Comparison of ENCODE assay signal across 1 cellular context in the genomic region with DNA sequence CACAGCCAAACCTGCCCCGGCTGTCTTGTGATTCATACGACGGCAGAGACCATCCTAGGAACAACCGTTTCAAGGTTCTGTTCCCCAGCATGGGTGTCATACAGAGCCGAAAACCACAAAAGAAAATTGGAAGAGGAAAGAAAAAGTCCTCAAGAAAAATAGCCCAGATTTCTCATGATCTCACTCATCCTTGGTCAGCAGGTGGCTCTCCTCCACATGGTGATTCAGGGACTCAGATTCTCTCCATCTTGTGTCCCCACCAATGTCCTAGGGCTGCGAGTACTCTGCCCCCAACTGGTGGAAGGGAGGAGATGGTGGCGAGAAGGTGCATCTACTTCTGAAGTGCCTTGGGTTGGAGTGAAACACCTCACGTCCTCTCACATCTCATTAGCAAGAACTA.
TF ChIP-seq lines count a peak whose summit lies in the region.

No MANE protein-coding gene starts in this region.

TF ChIP-seq in GM23338, 12 proteins besides CTCF, POLR2A, EP300 and RAD21 (continued from another document):
- TF ChIP-seq, protein P1, sequence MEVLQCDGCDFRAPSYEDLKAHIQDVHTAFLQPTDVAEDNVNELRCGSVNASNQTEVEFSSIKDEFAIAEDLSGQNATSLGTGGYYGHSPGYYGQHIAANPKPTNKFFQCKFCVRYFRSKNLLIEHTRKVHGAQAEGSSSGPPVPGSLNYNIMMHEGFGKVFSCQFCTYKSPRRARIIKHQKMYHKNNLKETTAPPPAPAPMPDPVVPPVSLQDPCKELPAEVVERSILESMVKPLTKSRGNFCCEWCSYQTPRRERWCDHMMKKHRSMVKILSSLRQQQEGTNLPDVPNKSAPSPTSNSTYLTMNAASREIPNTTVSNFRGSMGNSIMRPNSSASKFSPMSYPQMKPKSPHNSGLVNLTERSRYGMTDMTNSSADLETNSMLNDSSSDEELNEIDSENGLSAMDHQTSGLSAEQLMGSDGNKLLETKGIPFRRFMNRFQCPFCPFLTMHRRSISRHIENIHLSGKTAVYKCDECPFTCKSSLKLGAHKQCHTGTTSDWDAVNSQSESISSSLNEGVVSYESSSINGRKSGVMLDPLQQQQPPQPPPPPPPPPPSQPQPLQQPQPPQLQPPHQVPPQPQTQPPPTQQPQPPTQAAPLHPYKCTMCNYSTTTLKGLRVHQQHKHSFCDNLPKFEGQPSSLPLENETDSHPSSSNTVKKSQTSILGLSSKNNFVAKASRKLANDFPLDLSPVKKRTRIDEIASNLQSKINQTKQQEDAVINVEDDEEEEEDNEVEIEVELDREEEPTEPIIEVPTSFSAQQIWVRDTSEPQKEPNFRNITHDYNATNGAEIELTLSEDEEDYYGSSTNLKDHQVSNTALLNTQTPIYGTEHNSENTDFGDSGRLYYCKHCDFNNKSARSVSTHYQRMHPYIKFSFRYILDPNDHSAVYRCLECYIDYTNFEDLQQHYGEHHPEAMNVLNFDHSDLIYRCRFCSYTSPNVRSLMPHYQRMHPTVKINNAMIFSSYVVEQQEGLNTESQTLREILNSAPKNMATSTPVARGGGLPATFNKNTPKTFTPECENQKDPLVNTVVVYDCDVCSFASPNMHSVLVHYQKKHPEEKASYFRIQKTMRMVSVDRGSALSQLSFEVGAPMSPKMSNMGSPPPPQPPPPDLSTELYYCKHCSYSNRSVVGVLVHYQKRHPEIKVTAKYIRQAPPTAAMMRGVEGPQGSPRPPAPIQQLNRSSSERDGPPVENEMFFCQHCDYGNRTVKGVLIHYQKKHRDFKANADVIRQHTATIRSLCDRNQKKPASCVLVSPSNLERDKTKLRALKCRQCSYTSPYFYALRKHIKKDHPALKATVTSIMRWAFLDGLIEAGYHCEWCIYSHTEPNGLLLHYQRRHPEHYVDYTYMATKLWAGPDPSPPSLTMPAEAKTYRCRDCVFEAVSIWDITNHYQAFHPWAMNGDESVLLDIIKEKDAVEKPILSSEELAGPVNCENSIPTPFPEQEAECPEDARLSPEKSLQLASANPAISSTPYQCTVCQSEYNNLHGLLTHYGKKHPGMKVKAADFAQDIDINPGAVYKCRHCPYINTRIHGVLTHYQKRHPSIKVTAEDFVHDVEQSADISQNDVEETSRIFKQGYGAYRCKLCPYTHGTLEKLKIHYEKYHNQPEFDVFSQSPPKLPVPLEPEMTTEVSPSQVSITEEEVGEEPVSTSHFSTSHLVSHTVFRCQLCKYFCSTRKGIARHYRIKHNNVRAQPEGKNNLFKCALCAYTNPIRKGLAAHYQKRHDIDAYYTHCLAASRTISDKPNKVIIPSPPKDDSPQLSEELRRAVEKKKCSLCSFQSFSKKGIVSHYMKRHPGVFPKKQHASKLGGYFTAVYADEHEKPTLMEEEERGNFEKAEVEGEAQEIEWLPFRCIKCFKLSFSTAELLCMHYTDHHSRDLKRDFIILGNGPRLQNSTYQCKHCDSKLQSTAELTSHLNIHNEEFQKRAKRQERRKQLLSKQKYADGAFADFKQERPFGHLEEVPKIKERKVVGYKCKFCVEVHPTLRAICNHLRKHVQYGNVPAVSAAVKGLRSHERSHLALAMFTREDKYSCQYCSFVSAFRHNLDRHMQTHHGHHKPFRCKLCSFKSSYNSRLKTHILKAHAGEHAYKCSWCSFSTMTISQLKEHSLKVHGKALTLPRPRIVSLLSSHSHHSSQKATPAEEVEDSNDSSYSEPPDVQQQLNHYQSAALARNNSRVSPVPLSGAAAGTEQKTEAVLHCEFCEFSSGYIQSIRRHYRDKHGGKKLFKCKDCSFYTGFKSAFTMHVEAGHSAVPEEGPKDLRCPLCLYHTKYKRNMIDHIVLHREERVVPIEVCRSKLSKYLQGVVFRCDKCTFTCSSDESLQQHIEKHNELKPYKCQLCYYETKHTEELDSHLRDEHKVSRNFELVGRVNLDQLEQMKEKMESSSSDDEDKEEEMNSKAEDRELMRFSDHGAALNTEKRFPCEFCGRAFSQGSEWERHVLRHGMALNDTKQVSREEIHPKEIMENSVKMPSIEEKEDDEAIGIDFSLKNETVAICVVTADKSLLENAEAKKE (CRISPR knock-in tag; IDR thresholded peaks at IDR 0.05) = peak; percentile 97
TF ChIP-seq in GM23338: peak in this region for 2.
